30 cellular contexts compared by ENCODE assay signal in the genomic region with DNA sequence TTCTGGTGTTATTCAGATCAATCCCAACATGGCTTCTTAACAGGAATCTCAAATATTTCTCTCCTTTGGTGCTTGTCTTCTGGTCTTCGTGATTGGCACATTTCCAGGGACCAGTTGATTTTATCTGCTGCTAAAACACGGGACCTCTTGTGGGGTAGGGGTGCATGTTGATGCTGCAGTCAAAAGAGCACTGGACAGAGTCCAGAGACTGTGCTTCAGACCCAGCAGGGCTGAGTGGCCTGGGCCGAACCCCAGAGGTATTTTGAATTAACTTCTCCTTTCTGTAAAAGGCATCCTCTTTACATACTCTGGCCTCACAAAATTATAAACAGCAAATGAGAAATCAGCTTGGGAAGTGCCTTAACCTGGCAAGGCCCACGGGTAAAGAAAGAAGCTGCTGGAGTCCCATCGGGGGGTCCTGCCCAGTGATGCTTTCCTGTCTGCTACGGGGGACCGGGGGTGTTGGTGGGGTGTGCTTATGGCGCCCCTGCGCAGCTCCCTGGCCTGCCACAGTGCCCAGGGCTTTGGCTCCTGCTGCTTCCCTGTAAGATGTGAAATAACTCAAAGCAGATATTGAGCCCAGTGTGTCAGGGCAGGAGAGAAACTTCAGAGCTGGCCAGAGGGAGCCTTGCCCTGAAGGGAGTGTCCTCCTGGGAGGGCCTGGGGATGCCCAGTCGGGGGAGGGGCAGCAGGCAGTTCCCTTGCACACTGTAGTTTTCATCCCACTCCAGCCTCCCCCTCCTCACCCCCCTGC.
DNase-seq lines count a peak whose midpoint lies in the region; ATAC-seq and TF ChIP-seq lines count a peak whose summit lies in the region.
"Had no signal": no experiment of that assay in that cellular context is flagged by ENCODE, and none has a peak within 500 bp of the region (broad histone marks: within the 10 kb centered on the region; RNA-seq: fewer than 3 reads in every experiment).

No MANE protein-coding gene starts in this region.

- no peaks in the 10 kb centered on the region for H3K79me2 ChIP-seq in PC-3 (ENCODE audit: low read length)

- no peak for TF ChIP-seq POLR2A in NB4 (IDR thresholded peaks at IDR 0.05; ENCODE audit: extremely low read depth, insufficient read length)

- no peaks in the 10 kb centered on the region for H4K20me1 ChIP-seq in PC-3 (ENCODE audit: low read length)

- H3K9me2 ChIP-seq in PC-3 (replicated peaks; ENCODE audit: low read length), result no peaks in the 10 kb centered on the region

- no peak for ATAC-seq in PC-3
- no peak for ATAC-seq in activated CD8-positive, alpha-beta memory T cell treated with anti-CD3 and anti-CD28 coated beads, Interleukin-2, amount 10 ng/mL, durations not matched to agents 7 days and 5 days
- no peak for ATAC-seq in HG03565 (IDR thresholded peaks at IDR 0.05; ENCODE audit: unreplicated experiment)
- ATAC-seq: A549; activated T-helper 17 cell treated with anti-CD3 and anti-CD28 coated beads, Interleukin-2, amount 50 U/mL, for 72 hours; esophagus mucosa; foreskin keratinocyte; T-cell had no signal

- peaks cover 0 to 4% (median 0%) of the 10 kb centered on the region in 7 donors for H3K9me3 Mint-ChIP-seq in CD14-positive monocyte
- H3K9me3 Mint-ChIP-seq in activated CD8-positive, alpha-beta memory T cell treated with anti-CD3 and anti-CD28 coated beads, Interleukin-2, amount 10 ng/mL, durations not matched to agents 7 days and 5 days (ENCODE audit: low read depth), result no peaks in the 10 kb centered on the region
- H3K9me3 Mint-ChIP-seq: activated naive CD4-positive, alpha-beta T cell treated with anti-CD3 and anti-CD28 coated beads, Interleukin-2, amount 50 U/mL, for 24 hours; activated T-helper 17 cell treated with anti-CD3 and anti-CD28 coated beads, Interleukin-2, amount 50 U/mL, for 72 hours; naive B cell; T-cell had no signal

- no peaks in the 10 kb centered on the region for H3K4me1 ChIP-seq in PC-3 (ENCODE audit: insufficient read depth, low read length)
- H3K4me1 ChIP-seq: A549, foreskin keratinocyte had no signal

- no peaks in the 10 kb centered on the region for H3K27me3 ChIP-seq in PC-3 (ENCODE audit: low read length)
- H3K27me3 ChIP-seq: ascending aorta, cardiac muscle cell had no signal

- H3K4me3 Mint-ChIP-seq in CD14-positive monocyte, result peak overlapping the region in 1 of 2 donors; percentile 74
- no peak overlapping the region for H3K4me3 Mint-ChIP-seq in activated CD8-positive, alpha-beta memory T cell treated with anti-CD3 and anti-CD28 coated beads, Interleukin-2, amount 10 ng/mL, durations not matched to agents 7 days and 5 days
- H3K4me3 Mint-ChIP-seq: activated naive CD4-positive, alpha-beta T cell treated with anti-CD3 and anti-CD28 coated beads, Interleukin-2, amount 50 U/mL, for 24 hours; activated T-helper 17 cell treated with anti-CD3 and anti-CD28 coated beads, Interleukin-2, amount 50 U/mL, for 72 hours; B cell; naive B cell; T-cell had no signal

- no peak overlapping the region for H3K27ac ChIP-seq in PC-3 (ENCODE audit: low read length)
- H3K27ac ChIP-seq: A549, ascending aorta, cardiac muscle cell, foreskin keratinocyte had no signal

- H3K27me3 Mint-ChIP-seq in CD14-positive monocyte (ENCODE audit: low read depth in 3 of 3), result peaks cover 8 to 15% (median 13%) of the 10 kb centered on the region in 3 donors
- peaks cover 7% of the 10 kb centered on the region for H3K27me3 Mint-ChIP-seq in activated CD8-positive, alpha-beta memory T cell treated with anti-CD3 and anti-CD28 coated beads, Interleukin-2, amount 10 ng/mL, durations not matched to agents 7 days and 5 days
- H3K27me3 Mint-ChIP-seq: activated naive CD4-positive, alpha-beta T cell treated with anti-CD3 and anti-CD28 coated beads, Interleukin-2, amount 50 U/mL, for 24 hours; activated T-helper 17 cell treated with anti-CD3 and anti-CD28 coated beads, Interleukin-2, amount 50 U/mL, for 72 hours; naive B cell; T-cell had no signal

- BruUV-seq in PC-3 (replicated peaks; lab: Mats Ljungman, UMichigan), result no TSS peak

- H3K4me3 ChIP-seq in NB4 (ENCODE audit: low read depth, low read length) (no peak overlapping the region), PC-3 (ENCODE audit: low read length) (no peak overlapping the region)
- H3K4me3 ChIP-seq: A549, ascending aorta, cardiac muscle cell had no signal

- POLR2A ChIA-PET in PC-3 (lab: Charles Lee; ENCODE audit: unreplicated experiment), result no interaction called here

- H3K9me3 ChIP-seq in PC-3 (ENCODE audit: low read length), result no peaks in the 10 kb centered on the region
- H3K9me3 ChIP-seq: A549, ascending aorta had no signal

- H3K9ac ChIP-seq in PC-3 (ENCODE audit: low read length), result no peak overlapping the region

- H3K4me1 Mint-ChIP-seq in CD14-positive monocyte, result peaks cover 39% of the 10 kb centered on the region
- H3K4me1 Mint-ChIP-seq in activated CD8-positive, alpha-beta memory T cell treated with anti-CD3 and anti-CD28 coated beads, Interleukin-2, amount 10 ng/mL, durations not matched to agents 7 days and 5 days, result no peaks in the 10 kb centered on the region
- H3K4me1 Mint-ChIP-seq: activated naive CD4-positive, alpha-beta T cell treated with anti-CD3 and anti-CD28 coated beads, Interleukin-2, amount 50 U/mL, for 24 hours; activated T-helper 17 cell treated with anti-CD3 and anti-CD28 coated beads, Interleukin-2, amount 50 U/mL, for 72 hours; naive B cell; T-cell had no signal

- H3K27ac Mint-ChIP-seq in CD14-positive monocyte, result peak overlapping the region; percentile 37 to 97 (median 92)
- no peak overlapping the region for H3K27ac Mint-ChIP-seq in activated CD8-positive, alpha-beta memory T cell treated with anti-CD3 and anti-CD28 coated beads, Interleukin-2, amount 10 ng/mL, durations not matched to agents 7 days and 5 days
- H3K27ac Mint-ChIP-seq: activated naive CD4-positive, alpha-beta T cell treated with anti-CD3 and anti-CD28 coated beads, Interleukin-2, amount 50 U/mL, for 24 hours; activated T-helper 17 cell treated with anti-CD3 and anti-CD28 coated beads, Interleukin-2, amount 50 U/mL, for 72 hours; B cell; T-cell had no signal

- DNase-seq in CD14-positive monocyte (ENCODE audit: low spot score) (no peak), NB4 (ENCODE audit: low read depth) (peak; percentile 14), amniotic epithelial cell (ENCODE audit: low read depth) (peak; percentile 5), mucosa of gallbladder (ENCODE audit: low spot score) (peak; percentile 7), PC-3 (no peak), pons (ENCODE audit: low spot score) (no peak)
- DNase-seq in activated CD8-positive, alpha-beta memory T cell treated with anti-CD3 and anti-CD28 coated beads, Interleukin-2, amount 10 ng/mL, durations not matched to agents 7 days and 5 days, result no peak
- DNase-seq: activated CD4-positive, alpha-beta T cell treated with anti-CD3 and anti-CD28 coated beads, Interleukin-2, amount 50 U/mL, for 48 hours; activated CD4-positive, CD25-positive, alpha-beta regulatory T cell; cortex of kidney; DMS153; foreskin keratinocyte; GOT3; mesenchymal stem cell; naive B cell; NCI-H1436; NCI-H748 treated with DMSO at 0.1 percent for 48 hours; retina; small intestine; stimulated activated CD4-positive, alpha-beta T cell treated with anti-CD3 and anti-CD28 coated beads, Interleukin-2, amount 100 ng/mL, for 24 hours; T-cell; trophoblast cell had no signal

- no peaks in the 10 kb centered on the region for H3F3A ChIP-seq in PC-3 (ENCODE audit: low read length, unreplicated experiment)

- CTCF ChIA-PET in PC-3 (lab: Charles Lee), result no interaction called here
- CTCF ChIA-PET in activated CD8-positive, alpha-beta memory T cell treated with anti-CD3 and anti-CD28 coated beads, Interleukin-2, amount 10 ng/mL, durations not matched to agents 7 days and 5 days (lab: Charles Lee), result interaction anchor here (1.0 kb wide), 1 partner anchor 204 kb away, joined by 4 read pairs; no protein-coding TSS in a partner anchor

- peaks cover 4 to 9% of the 10 kb centered on the region in 2 donors for H3K36me3 Mint-ChIP-seq in CD14-positive monocyte
- H3K36me3 Mint-ChIP-seq in activated CD8-positive, alpha-beta memory T cell treated with anti-CD3 and anti-CD28 coated beads, Interleukin-2, amount 10 ng/mL, durations not matched to agents 7 days and 5 days, result no peaks in the 10 kb centered on the region
- H3K36me3 Mint-ChIP-seq: activated naive CD4-positive, alpha-beta T cell treated with anti-CD3 and anti-CD28 coated beads, Interleukin-2, amount 50 U/mL, for 24 hours; naive B cell; T-cell had no signal

- TF ChIP-seq CTCF in CD14-positive monocyte (IDR thresholded peaks at IDR 0.05), result no peak
- no peak for TF ChIP-seq CTCF in NB4 (IDR thresholded peaks at IDR 0.05; ENCODE audit: low read depth, low read length)
- no peak for TF ChIP-seq CTCF in PC-3 (conservative IDR thresholded peaks at IDR 0.05; ENCODE audit: low read depth, low read length)

- H2AFZ ChIP-seq in PC-3 (ENCODE audit: low read length), result no peak overlapping the region

- no peaks in the 10 kb centered on the region for H3K36me3 ChIP-seq in PC-3 (ENCODE audit: low read depth, low read length)
- H3K36me3 ChIP-seq: ascending aorta, cardiac muscle cell had no signal

- no peak overlapping the region for H3K4me2 ChIP-seq in PC-3 (ENCODE audit: low read length)
- H3K4me2 ChIP-seq: A549 had no signal

- intact Hi-C loops in CD14-positive monocyte (cut with micrococcal nuclease) (no loop called here), PC-3 (cut with micrococcal nuclease) (no loop called here)

Comparison
In these comparisons a context has a peak if more than half of its experiments do, and no peak if none do; other contexts are left out.
1. DNase-seq: peak in NB4 (single experiment), amniotic epithelial cell (single experiment) and mucosa of gallbladder (single experiment); none in CD14-positive monocyte (single experiment), PC-3 (single experiment), pons (single experiment) and activated CD8-positive, alpha-beta memory T cell treated with anti-CD3 and anti-CD28 coated beads, Interleukin-2, amount 10 ng/mL, durations not matched to agents 7 days and 5 days (single experiment).